ENCODE assay signal across 1 cellular context in genomic region chr3:170907519-170908234, GRCh38.
TF ChIP-seq lines count a peak whose summit lies in the region.

No MANE protein-coding gene starts in this region.

TF ChIP-seq in GM23338, 12 proteins besides CTCF, POLR2A, EP300 and RAD21 (continued from another document):
- no peak for TF ChIP-seq REST (IDR thresholded peaks at IDR 0.05; ENCODE audit: unreplicated experiment)
- no peak for TF ChIP-seq POLR2AphosphoS5 (IDR thresholded peaks at IDR 0.05; ENCODE audit: low read depth)
- no peak for TF ChIP-seq CREB1 (CRISPR knock-in tag; IDR thresholded peaks at IDR 0.05; ENCODE audit: low read depth)
- no peak for TF ChIP-seq ZNF114 (CRISPR knock-in tag; IDR thresholded peaks at IDR 0.05)
